In genomic region chr13:49935171-49936084, GRCh38 we compare ENCODE assay signal across 8 cellular contexts. TPM values are rescaled to one million over a fixed set of nuclear protein-coding genes. Genes with fewer than 3 reads are reported as not detected.
DNase-seq lines count a peak whose midpoint lies in the region; ATAC-seq and TF ChIP-seq lines count a peak whose summit lies in the region.

No MANE protein-coding gene starts in this region.

- H3K4me3 Mint-ChIP-seq in CD14-positive monocyte = peak overlapping the region; percentile 96 to 98

- 3% methylated on average over 35 of the region's 35 CpGs for WGBS in hepatocyte (ENCODE audit: low lambda C conversion rate, missing lambda C conversion rate)

- no peaks in the 10 kb centered on the region for H3K9me2 ChIP-seq in hepatocyte (replicated peaks; ENCODE audit: insufficient read depth)

- H4K20me1 ChIP-seq in hepatocyte (ENCODE audit: insufficient read depth, poor library complexity, severe bottlenecking) = no peaks in the 10 kb centered on the region

- H3K27me3 Mint-ChIP-seq in CD14-positive monocyte (ENCODE audit: low read depth in 3 of 3) = peaks cover 1 to 3% (median 3%) of the 10 kb centered on the region in 3 donors

- peak overlapping the region; percentile 57 to 83 (median 80) for H3K27ac Mint-ChIP-seq in CD14-positive monocyte

- no peak for DNase-seq in CD14-positive monocyte (ENCODE audit: low spot score)
- peak; percentile 68 to 76 for DNase-seq in SJCRH30
- DNase-seq in hepatocyte (ENCODE audit: low spot score) = peak; percentile 60
- peak; percentile 42 for DNase-seq in renal cortical epithelial cell (ENCODE audit: low read depth)
- DNase-seq in NCI-H2196 treated with DMSO at 0.1 percent for 48 hours (lab: John Stamatoyannopoulos, UW; ENCODE audit: unreplicated experiment) = no peak

- H3K4me3 ChIP-seq in SJCRH30 = peak overlapping the region; percentile 86
- H3K4me3 ChIP-seq in hepatocyte = peak overlapping the region; percentile 63

- H3K36me3 ChIP-seq in SJCRH30 (no peaks in the 10 kb centered on the region; the same call in 1 of the 2 replicates), hepatocyte (replicated peaks; ENCODE audit: insufficient read depth, low read depth) (no peaks in the 10 kb centered on the region)

- H3K4me1 ChIP-seq in SJCRH30 = peaks cover 12% of the 10 kb centered on the region
- H3K4me1 ChIP-seq in hepatocyte (ENCODE audit: insufficient read depth) = peaks cover 10% of the 10 kb centered on the region

- peak overlapping the region; percentile 84 for H3K4me2 ChIP-seq in hepatocyte

- peaks cover 28% of the 10 kb centered on the region for H3K4me1 Mint-ChIP-seq in CD14-positive monocyte

- intact Hi-C loops in CD14-positive monocyte (cut with micrococcal nuclease) = loop anchor here (5.0 to 10.0 kb wide), 3 partner anchors 62 to 1869 kb away; partner anchors contain the start of genes DHRS12 (in 1 of the 2), KPNA3 (in 1 of the 2) and TRIM13 (in 1 of the 2)

- no peaks in the 10 kb centered on the region for H3K9me3 Mint-ChIP-seq in CD14-positive monocyte

- peak; percentile 15 for ATAC-seq in GM19043 (IDR thresholded peaks at IDR 0.05; ENCODE audit: low read depth, unreplicated experiment)
- ATAC-seq in HG03280 (IDR thresholded peaks at IDR 0.05; ENCODE audit: unreplicated experiment) = peak; percentile 19

- H3K27ac ChIP-seq in SJCRH30 (peak overlapping the region; percentile 55), angular gyrus (ENCODE audit: low read depth, low read length) (peak overlapping the region; percentile 62), hepatocyte (peak overlapping the region; percentile 82)

- no peak for TF ChIP-seq CTCF in CD14-positive monocyte (IDR thresholded peaks at IDR 0.05)
- TF ChIP-seq CTCF in hepatocyte (IDR thresholded peaks at IDR 0.05; ENCODE audit: poor library complexity) = no peak

- H3K27me3 ChIP-seq in SJCRH30 (no peaks in the 10 kb centered on the region), hepatocyte (no peaks in the 10 kb centered on the region)

- peak overlapping the region; percentile 85 for H2AFZ ChIP-seq in hepatocyte

- H3K79me2 ChIP-seq in hepatocyte = peaks cover 42% of the 10 kb centered on the region

- peaks cover 2% of the 10 kb centered on the region in 2 donors for H3K36me3 Mint-ChIP-seq in CD14-positive monocyte

- no peaks in the 10 kb centered on the region for H3K9me3 ChIP-seq in SJCRH30 (replicated peaks)
- H3K9me3 ChIP-seq in hepatocyte (ENCODE audit: low read depth) = no peaks in the 10 kb centered on the region

RNA-seq across cellular contexts. Expression of gene SPRYD7, which starts 0.7 kb away (rescaled TPM):
- 1 to 10 TPM; 1.2 to 2.3 TPM for polyA plus RNA-seq in CD14-positive monocyte
- 11.0 and 12.0 TPM in 2 replicates for total RNA-seq in SJCRH30 (2014; rRNA removed; shearing (Covaris generic))
- 10.3 and 12.1 TPM in 2 replicates for total RNA-seq in hepatocyte
- polyA plus RNA-seq in hepatocyte = 15.9 and 16.6 TPM in 2 replicates
- 8.0 TPM in 2 replicates for total RNA-seq in renal cortical epithelial cell

Comparison
In these comparisons a context has a peak if more than half of its experiments do, and no peak if none do; other contexts are left out.
1. DNase-seq: peak in SJCRH30 (2 of 2), hepatocyte (single experiment) and renal cortical epithelial cell (single experiment); none in CD14-positive monocyte (single experiment) and NCI-H2196 treated with DMSO at 0.1 percent for 48 hours (single experiment).
2. Peak in every context shown above with its lines, with median percentiles within 50 percentile points of each other: H3K27ac ChIP-seq.